ENCODE assay signal across 16 cellular contexts in genomic region chr5:124724357-124725039, GRCh38. TPM values are rescaled to one million over a fixed set of nuclear protein-coding genes. Genes with fewer than 3 reads are reported as not detected.
DNase-seq lines count a peak whose midpoint lies in the region; ATAC-seq and TF ChIP-seq lines count a peak whose summit lies in the region.
"Had no signal": no experiment of that assay in that cellular context is flagged by ENCODE, and none has a peak within 500 bp of the region (broad histone marks: within the 10 kb centered on the region; RNA-seq: fewer than 3 reads in every experiment).

No MANE protein-coding gene starts in this region.

- intact Hi-C loops in mucosa of descending colon (cut with DNase I, micrococcal nuclease) = no loop called here

- H3K4me3 ChIP-seq in mucosa of descending colon = no peak overlapping the region
- H3K4me3 ChIP-seq: esophagus muscularis mucosa, right atrium auricular region, tibial artery had no signal

- peak; percentile 48 for ATAC-seq in GM18498 (IDR thresholded peaks at IDR 0.05; ENCODE audit: unreplicated experiment)
- peak; percentile 56 for ATAC-seq in GM21528 (IDR thresholded peaks at IDR 0.05; ENCODE audit: low FRiP score, unreplicated experiment)
- ATAC-seq in HG03175 (IDR thresholded peaks at IDR 0.05; ENCODE audit: unreplicated experiment) = peak; percentile 25
- no peak for ATAC-seq in mucosa of descending colon
- ATAC-seq: activated CD4-positive, CD25-positive, alpha-beta regulatory T cell treated with anti-CD3 and anti-CD28 coated beads, Interleukin-2, amount 50 U/mL, for 24 hours had no signal

- no peaks in the 10 kb centered on the region for H3K9me3 ChIP-seq in mucosa of descending colon
- H3K9me3 ChIP-seq: esophagus muscularis mucosa, right atrium auricular region, tibial artery had no signal

- peak overlapping the region; percentile 1 for H3K27ac Mint-ChIP-seq in endothelial cell (ENCODE audit: unreplicated experiment)

- DNase-seq in endothelial cell (ENCODE audit: low spot score) = no peak
- DNase-seq in mucosa of descending colon = no peak
- no peak for DNase-seq in NCI-H128 (lab: John Stamatoyannopoulos, UW; ENCODE audit: unreplicated experiment)
- DNase-seq in H4 (ENCODE audit: low spot score) = no peak
- no peak for DNase-seq in substantia nigra (lab: John Stamatoyannopoulos, UW)
- DNase-seq: activated effector memory CD4-positive, alpha-beta T cell treated with anti-CD3 and anti-CD28 coated beads, Interleukin-2, amount 50 U/mL, for 16 hours; caudate nucleus; SHP77; tibial artery had no signal

- H3K4me3 Mint-ChIP-seq in endothelial cell (ENCODE audit: unreplicated experiment) = no peak overlapping the region

- no peak overlapping the region for H3K27ac ChIP-seq in substantia nigra (ENCODE audit: low read depth, low read length, poor library complexity, severe bottlenecking)
- H3K27ac ChIP-seq: C4-2B, right atrium auricular region, tibial artery had no signal

- H3K27me3 Mint-ChIP-seq in endothelial cell (ENCODE audit: unreplicated experiment) = peaks cover 2% of the 10 kb centered on the region

- H3K36me3 ChIP-seq in mucosa of descending colon (ENCODE audit: low read depth) = no peaks in the 10 kb centered on the region
- H3K36me3 ChIP-seq: esophagus muscularis mucosa, right atrium auricular region, tibial artery had no signal

- peaks cover 6% of the 10 kb centered on the region for H3K36me3 Mint-ChIP-seq in endothelial cell (ENCODE audit: low read depth, unreplicated experiment)

- peaks cover 43% of the 10 kb centered on the region for H3K4me1 Mint-ChIP-seq in endothelial cell (ENCODE audit: unreplicated experiment)

- H3K9me3 Mint-ChIP-seq in endothelial cell (ENCODE audit: unreplicated experiment) = no peaks in the 10 kb centered on the region

- peaks cover 10% of the 10 kb centered on the region for H3K4me1 ChIP-seq in mucosa of descending colon (ENCODE audit: low read depth)

- no peak for TF ChIP-seq CTCF in endothelial cell (IDR thresholded peaks at IDR 0.05; ENCODE audit: unreplicated experiment)
- no peak for TF ChIP-seq CTCF in mucosa of descending colon (IDR thresholded peaks at IDR 0.05)

RNA-seq across cellular contexts. Expression of gene ZNF608, which starts 21.9 kb away (rescaled TPM):
- total RNA-seq in endothelial cell (ENCODE audit: unreplicated experiment) = 88.0 TPM
- 10 to 100 TPM; 19.7 to 32.3 (median 27.2) TPM for total RNA-seq in mucosa of descending colon
- 20.8 and 28.0 TPM in 2 replicates for total RNA-seq in H4 (2014; rRNA removed; shearing (Covaris generic))
